11 cellular contexts compared by ENCODE assay signal in genomic region chr11:128361451-128362020, GRCh38.
DNase-seq lines count a peak whose midpoint lies in the region; ATAC-seq and TF ChIP-seq lines count a peak whose summit lies in the region.
"Had no signal": no experiment of that assay in that cellular context is flagged by ENCODE, and none has a peak within 500 bp of the region (broad histone marks: within the 10 kb centered on the region; RNA-seq: fewer than 3 reads in every experiment).

No MANE protein-coding gene starts in this region.

- no peak overlapping the region for H4K91ac ChIP-seq in trophoblast cell (ENCODE audit: low read depth, low read length)

- no peak overlapping the region for H3K27ac ChIP-seq in trophoblast cell (ENCODE audit: low read depth, low read length)
- H3K27ac ChIP-seq: foreskin keratinocyte, KMS-11 had no signal

- intact Hi-C loops in sciatic nerve (cut with DNase I), result no loop called here

- no peak for TF ChIP-seq CTCF in cardiac fibroblast (IDR thresholded peaks at IDR 0.05; ENCODE audit: low read depth, low read length)

- no peak overlapping the region for H3K9ac ChIP-seq in trophoblast cell (ENCODE audit: low read length)
- H3K9ac ChIP-seq: KMS-11 had no signal

- no peak overlapping the region for H3K4ac ChIP-seq in trophoblast cell (ENCODE audit: low read depth, low read length)

- H3K36me3 ChIP-seq in trophoblast cell (ENCODE audit: control insufficient read depth in 1 of 2, insufficient read depth in 2 of 2, low read length in 2 of 2), result no peaks in the 10 kb centered on the region

- H3K79me1 ChIP-seq in trophoblast cell (ENCODE audit: low read length), result no peaks in the 10 kb centered on the region

- peak overlapping the region; percentile 15 for H2BK12ac ChIP-seq in trophoblast cell (ENCODE audit: low read length)

- H2AK5ac ChIP-seq in trophoblast cell (ENCODE audit: low read length), result no peak overlapping the region

- no peaks in the 10 kb centered on the region for H3K27me3 ChIP-seq in trophoblast cell (ENCODE audit: insufficient read depth, low read length)

- no peaks in the 10 kb centered on the region for H3K79me2 ChIP-seq in trophoblast cell (ENCODE audit: control insufficient read depth, insufficient read depth, low read length, poor library complexity)

- H4K12ac ChIP-seq in trophoblast cell (ENCODE audit: low read depth, low read length), result no peak overlapping the region

- peaks cover 0 to 3% of the 10 kb centered on the region in 2 experiments for H3K4me1 ChIP-seq in trophoblast cell (ENCODE audit: control insufficient read depth in 1 of 2, insufficient read depth in 2 of 2, low read length in 2 of 2)
- H3K4me1 ChIP-seq: foreskin keratinocyte had no signal

- H2BK5ac ChIP-seq in trophoblast cell (ENCODE audit: low read depth, low read length, poor library complexity), result no peak overlapping the region

- no peak for ATAC-seq in sciatic nerve
- ATAC-seq: foreskin keratinocyte, HCT116 had no signal

- H3K9me3 ChIP-seq in trophoblast cell (ENCODE audit: insufficient read depth, low read depth, low read length), result no peaks in the 10 kb centered on the region

- no peak overlapping the region for H4K8ac ChIP-seq in trophoblast cell (ENCODE audit: low read depth, low read length)

- H2AFZ ChIP-seq in trophoblast cell (ENCODE audit: insufficient read depth, low read length, poor library complexity), result no peak overlapping the region

- no peak overlapping the region for H3K14ac ChIP-seq in trophoblast cell (ENCODE audit: low read length)

- DNase-seq in EL (peak; percentile 74), NCI-H2081 treated with DMSO at 0.1 percent for 48 hours (lab: John Stamatoyannopoulos, UW) (peak; percentile 45), cardiac fibroblast (ENCODE audit: low read depth in 2 of 2) (peak; percentile 54 to 74), trophoblast cell (no peak), NCI-H2196 treated with DMSO at 0.1 percent for 48 hours (lab: John Stamatoyannopoulos, UW; ENCODE audit: unreplicated experiment) (no peak), activated gamma-delta T cell treated with Interleukin-2 at 50 U/mL for 16 hours (no peak), sciatic nerve (ENCODE audit: low spot score) (no peak), middle frontal gyrus (ENCODE audit: extremely low spot score, low spot score) (no peak)
- DNase-seq: foreskin keratinocyte had no signal

- H2BK120ac ChIP-seq in trophoblast cell (ENCODE audit: insufficient read depth, low read length, poor library complexity), result no peak overlapping the region

- no peak overlapping the region for H3K4me2 ChIP-seq in trophoblast cell (ENCODE audit: low read length)
- H3K4me2 ChIP-seq: KMS-11 had no signal

- no peak overlapping the region for H3K18ac ChIP-seq in trophoblast cell (ENCODE audit: low read length)

- WGBS in trophoblast cell (ENCODE audit: extremely low coverage, insufficient coverage, insufficient read length), result no CpG with 5 or more reads among the region's 8 CpGs

- no peak overlapping the region for H3K4me3 ChIP-seq in cardiac fibroblast (replicated peaks in 1 of 2; ENCODE audit: low read depth in 2 of 2, low read length in 2 of 2)
- no peak overlapping the region for H3K4me3 ChIP-seq in trophoblast cell (ENCODE audit: low read depth, low read length)

- H3K23ac ChIP-seq in trophoblast cell (ENCODE audit: low read length), result no peak overlapping the region

Comparison
In these comparisons a context has a peak if more than half of its experiments do, and no peak if none do; other contexts are left out.
1. DNase-seq: peak in EL (single experiment), NCI-H2081 treated with DMSO at 0.1 percent for 48 hours (single experiment) and cardiac fibroblast (2 of 2); none in trophoblast cell (0 of 2), NCI-H2196 treated with DMSO at 0.1 percent for 48 hours (single experiment), activated gamma-delta T cell treated with Interleukin-2 at 50 U/mL for 16 hours (single experiment), sciatic nerve (single experiment) and middle frontal gyrus (single experiment).